Comparison of ENCODE assay signal across 1 cellular context in the genomic region with DNA sequence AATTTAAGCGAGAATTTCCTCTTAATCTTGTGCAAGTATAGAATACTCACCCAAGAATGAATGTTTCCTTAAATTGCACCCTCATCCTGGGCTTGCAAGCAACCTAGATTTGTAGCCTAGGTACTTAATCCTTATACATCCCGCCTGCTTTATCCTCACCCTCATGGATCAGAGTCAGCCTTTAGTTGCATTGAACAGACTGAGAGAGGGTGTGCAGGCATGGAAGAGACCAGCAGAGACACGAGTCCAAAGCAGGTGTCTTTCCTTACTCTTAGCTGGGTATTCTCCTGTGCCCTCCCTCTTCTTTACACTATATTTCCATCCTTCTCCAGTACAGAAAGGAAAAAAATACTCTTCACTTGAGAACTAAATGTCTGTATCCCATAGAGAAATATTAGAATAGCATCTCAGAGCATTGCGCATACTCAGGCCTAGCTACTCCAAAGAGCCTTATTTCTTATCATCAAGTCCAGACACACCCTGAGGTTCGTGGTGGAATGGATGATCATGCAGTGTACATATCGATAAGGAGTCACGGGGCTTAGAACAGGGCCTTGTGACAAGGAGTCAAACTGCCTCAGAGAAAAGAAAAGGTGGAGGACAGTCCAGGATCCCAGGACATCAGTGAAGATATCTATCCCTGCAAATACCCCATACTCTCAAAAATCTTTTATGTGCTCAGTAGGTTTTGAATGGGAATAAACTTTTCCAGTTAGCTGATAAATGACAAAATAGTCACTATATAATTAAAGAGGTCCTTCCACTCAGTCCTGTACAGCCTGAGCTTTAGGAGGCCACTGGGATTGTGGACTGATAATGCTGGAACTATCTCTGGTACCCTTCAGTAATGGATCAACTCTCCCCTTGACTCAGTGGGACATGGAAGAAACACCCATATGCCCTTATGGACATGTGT.
A peak's percentile ranks its signal among the peaks of the same experiment; 100 is the strongest.
TF ChIP-seq lines count a peak whose summit lies in the region.

No MANE protein-coding gene starts in this region.

TF ChIP-seq in K562, 482 proteins besides CTCF, POLR2A, EP300 and RAD21 (continued from another document and continues in another):
- TF ChIP-seq, protein P1, sequence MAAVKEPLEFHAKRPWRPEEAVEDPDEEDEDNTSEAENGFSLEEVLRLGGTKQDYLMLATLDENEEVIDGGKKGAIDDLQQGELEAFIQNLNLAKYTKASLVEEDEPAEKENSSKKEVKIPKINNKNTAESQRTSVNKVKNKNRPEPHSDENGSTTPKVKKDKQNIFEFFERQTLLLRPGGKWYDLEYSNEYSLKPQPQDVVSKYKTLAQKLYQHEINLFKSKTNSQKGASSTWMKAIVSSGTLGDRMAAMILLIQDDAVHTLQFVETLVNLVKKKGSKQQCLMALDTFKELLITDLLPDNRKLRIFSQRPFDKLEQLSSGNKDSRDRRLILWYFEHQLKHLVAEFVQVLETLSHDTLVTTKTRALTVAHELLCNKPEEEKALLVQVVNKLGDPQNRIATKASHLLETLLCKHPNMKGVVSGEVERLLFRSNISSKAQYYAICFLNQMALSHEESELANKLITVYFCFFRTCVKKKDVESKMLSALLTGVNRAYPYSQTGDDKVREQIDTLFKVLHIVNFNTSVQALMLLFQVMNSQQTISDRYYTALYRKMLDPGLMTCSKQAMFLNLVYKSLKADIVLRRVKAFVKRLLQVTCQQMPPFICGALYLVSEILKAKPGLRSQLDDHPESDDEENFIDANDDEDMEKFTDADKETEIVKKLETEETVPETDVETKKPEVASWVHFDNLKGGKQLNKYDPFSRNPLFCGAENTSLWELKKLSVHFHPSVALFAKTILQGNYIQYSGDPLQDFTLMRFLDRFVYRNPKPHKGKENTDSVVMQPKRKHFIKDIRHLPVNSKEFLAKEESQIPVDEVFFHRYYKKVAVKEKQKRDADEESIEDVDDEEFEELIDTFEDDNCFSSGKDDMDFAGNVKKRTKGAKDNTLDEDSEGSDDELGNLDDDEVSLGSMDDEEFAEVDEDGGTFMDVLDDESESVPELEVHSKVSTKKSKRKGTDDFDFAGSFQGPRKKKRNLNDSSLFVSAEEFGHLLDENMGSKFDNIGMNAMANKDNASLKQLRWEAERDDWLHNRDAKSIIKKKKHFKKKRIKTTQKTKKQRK (IDR thresholded peaks at IDR 0.05; ENCODE audit: borderline replicate concordance, low read depth, low read length), result no peak
- TF ChIP-seq ZNF197 (CRISPR knock-in tag; IDR thresholded peaks at IDR 0.05; ENCODE audit: low read depth) (no peak), NR2F6 (CRISPR knock-in tag; IDR thresholded peaks at IDR 0.05) (no peak), MAFF (IDR thresholded peaks at IDR 0.05; ENCODE audit: low read length) (no peak; the same call in 1 of the 2 replicates), KLF1 (tag; IDR thresholded peaks at IDR 0.05) (no peak), WHSC1 (IDR thresholded peaks at IDR 0.05; ENCODE audit: low read length) (no peak), EGR1 (conservative IDR thresholded peaks at IDR 0.05) (no peak), PHF21A (IDR thresholded peaks at IDR 0.05; ENCODE audit: borderline replicate concordance, low read depth) (no peak), HNRNPK (IDR thresholded peaks at IDR 0.05; ENCODE audit: low read depth, low read length, poor library complexity, severe bottlenecking) (no peak), TAF9B (IDR thresholded peaks at IDR 0.05; ENCODE audit: partially characterized antibody) (peak; percentile 67), SMARCA4 (IDR thresholded peaks at IDR 0.05) (peak; percentile 99), ZNF140 (CRISPR knock-in tag; IDR thresholded peaks at IDR 0.05) (no peak), NFATC3 (IDR thresholded peaks at IDR 0.05) (no peak), EWSR1 (IDR thresholded peaks at IDR 0.05; ENCODE audit: borderline replicate concordance, low read depth, partially characterized antibody) (no peak), SMARCA5 (IDR thresholded peaks at IDR 0.05) (no peak), CAMTA2 (CRISPR knock-in tag; conservative IDR thresholded peaks at IDR 0.05) (no peak), ZNF263 (CRISPR knock-in tag; IDR thresholded peaks at IDR 0.05; ENCODE audit: borderline replicate concordance) (no peak), ZNF174 (CRISPR knock-in tag; IDR thresholded peaks at IDR 0.05) (no peak), TEAD4 (IDR thresholded peaks at IDR 0.05; ENCODE audit: low read length) (peak; percentile 98), TEAD4 (CRISPR knock-in tag; IDR thresholded peaks at IDR 0.05; ENCODE audit: borderline replicate concordance) (no peak), ZFP1 (CRISPR knock-in tag; IDR thresholded peaks at IDR 0.05) (no peak), RFX7 (CRISPR knock-in tag; IDR thresholded peaks at IDR 0.05) (peak; percentile 8; the same call in 1 of the 2 replicates), SREBF2 (CRISPR knock-in tag; IDR thresholded peaks at IDR 0.05) (no peak), LCOR (CRISPR knock-in tag; IDR thresholded peaks at IDR 0.05) (no peak), ZNF165 (CRISPR knock-in tag; IDR thresholded peaks at IDR 0.05; ENCODE audit: borderline replicate concordance) (no peak), ZNF77 (CRISPR knock-in tag; IDR thresholded peaks at IDR 0.05) (no peak), ELF1 (tag; IDR thresholded peaks at IDR 0.05) (no peak; the same call in 1 of the 2 replicates), SOX6 (IDR thresholded peaks at IDR 0.05) (peak; percentile 97), BRD9 (IDR thresholded peaks at IDR 0.05; ENCODE audit: low read depth, partially characterized antibody) (peak; percentile 92), NONO (IDR thresholded peaks at IDR 0.05; ENCODE audit: low read depth in 2 of 2, low read length in 1 of 2) (peak in 1 of 2 experiments; percentile 65; a peak in 1 of 4 replicates), SMAD4 (CRISPR knock-in tag; conservative IDR thresholded peaks at IDR 0.05) (peak; percentile 67), ZBTB17 (CRISPR knock-in tag; IDR thresholded peaks at IDR 0.05) (no peak; the same call in 1 of the 2 replicates), SMARCC2 (IDR thresholded peaks at IDR 0.05; ENCODE audit: low read depth) (peak; percentile 96), ZNF507 (tag; conservative IDR thresholded peaks at IDR 0.05) (no peak), ZFP36 (IDR thresholded peaks at IDR 0.05; ENCODE audit: low read depth, low read length, partially characterized antibody) (no peak), MTA2 (IDR thresholded peaks at IDR 0.05; ENCODE audit: low read depth) (peak; percentile 97), CXXC5 (CRISPR knock-in tag; IDR thresholded peaks at IDR 0.05) (peak; percentile 99), ZNF75A (CRISPR knock-in tag; IDR thresholded peaks at IDR 0.05) (no peak), NR2C2 (CRISPR knock-in tag; IDR thresholded peaks at IDR 0.05) (no peak), NR2C2 (tag; IDR thresholded peaks at IDR 0.05) (no peak), CBFA2T3 (IDR thresholded peaks at IDR 0.05) (no peak), NCOA1 (IDR thresholded peaks at IDR 0.05; ENCODE audit: low read depth) (peak; percentile 91), POLR2H (tag; IDR thresholded peaks at IDR 0.05; ENCODE audit: low read depth) (peak; percentile 78), ATF7 (IDR thresholded peaks at IDR 0.05) (peak; percentile 80), KAT7 (CRISPR knock-in tag; IDR thresholded peaks at IDR 0.05; ENCODE audit: borderline replicate concordance) (no peak; the same call in 1 of the 2 replicates)
- TF ChIP-seq, protein P2, sequence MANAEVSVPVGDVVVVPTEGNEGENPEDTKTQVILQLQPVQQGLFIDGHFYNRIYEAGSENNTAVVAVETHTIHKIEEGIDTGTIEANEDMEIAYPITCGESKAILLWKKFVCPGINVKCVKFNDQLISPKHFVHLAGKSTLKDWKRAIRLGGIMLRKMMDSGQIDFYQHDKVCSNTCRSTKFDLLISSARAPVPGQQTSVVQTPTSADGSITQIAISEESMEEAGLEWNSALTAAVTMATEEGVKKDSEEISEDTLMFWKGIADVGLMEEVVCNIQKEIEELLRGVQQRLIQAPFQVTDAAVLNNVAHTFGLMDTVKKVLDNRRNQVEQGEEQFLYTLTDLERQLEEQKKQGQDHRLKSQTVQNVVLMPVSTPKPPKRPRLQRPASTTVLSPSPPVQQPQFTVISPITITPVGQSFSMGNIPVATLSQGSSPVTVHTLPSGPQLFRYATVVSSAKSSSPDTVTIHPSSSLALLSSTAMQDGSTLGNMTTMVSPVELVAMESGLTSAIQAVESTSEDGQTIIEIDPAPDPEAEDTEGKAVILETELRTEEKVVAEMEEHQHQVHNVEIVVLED (CRISPR knock-in tag; IDR thresholded peaks at IDR 0.05), result peak; percentile 31; the same call in 1 of the 2 replicates
- TF ChIP-seq, protein P3, sequence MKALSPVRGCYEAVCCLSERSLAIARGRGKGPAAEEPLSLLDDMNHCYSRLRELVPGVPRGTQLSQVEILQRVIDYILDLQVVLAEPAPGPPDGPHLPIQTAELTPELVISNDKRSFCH (CRISPR knock-in tag; IDR thresholded peaks at IDR 0.05), result no peak
- TF ChIP-seq, protein P3 (tag; IDR thresholded peaks at IDR 0.05), result no peak
- TF ChIP-seq, protein P4, sequence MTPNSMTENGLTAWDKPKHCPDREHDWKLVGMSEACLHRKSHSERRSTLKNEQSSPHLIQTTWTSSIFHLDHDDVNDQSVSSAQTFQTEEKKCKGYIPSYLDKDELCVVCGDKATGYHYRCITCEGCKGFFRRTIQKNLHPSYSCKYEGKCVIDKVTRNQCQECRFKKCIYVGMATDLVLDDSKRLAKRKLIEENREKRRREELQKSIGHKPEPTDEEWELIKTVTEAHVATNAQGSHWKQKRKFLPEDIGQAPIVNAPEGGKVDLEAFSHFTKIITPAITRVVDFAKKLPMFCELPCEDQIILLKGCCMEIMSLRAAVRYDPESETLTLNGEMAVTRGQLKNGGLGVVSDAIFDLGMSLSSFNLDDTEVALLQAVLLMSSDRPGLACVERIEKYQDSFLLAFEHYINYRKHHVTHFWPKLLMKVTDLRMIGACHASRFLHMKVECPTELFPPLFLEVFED (CRISPR knock-in tag; conservative IDR thresholded peaks at IDR 0.05), result peak; percentile 64; the same call in 1 of the 2 replicates
- TF ChIP-seq, protein P5, sequence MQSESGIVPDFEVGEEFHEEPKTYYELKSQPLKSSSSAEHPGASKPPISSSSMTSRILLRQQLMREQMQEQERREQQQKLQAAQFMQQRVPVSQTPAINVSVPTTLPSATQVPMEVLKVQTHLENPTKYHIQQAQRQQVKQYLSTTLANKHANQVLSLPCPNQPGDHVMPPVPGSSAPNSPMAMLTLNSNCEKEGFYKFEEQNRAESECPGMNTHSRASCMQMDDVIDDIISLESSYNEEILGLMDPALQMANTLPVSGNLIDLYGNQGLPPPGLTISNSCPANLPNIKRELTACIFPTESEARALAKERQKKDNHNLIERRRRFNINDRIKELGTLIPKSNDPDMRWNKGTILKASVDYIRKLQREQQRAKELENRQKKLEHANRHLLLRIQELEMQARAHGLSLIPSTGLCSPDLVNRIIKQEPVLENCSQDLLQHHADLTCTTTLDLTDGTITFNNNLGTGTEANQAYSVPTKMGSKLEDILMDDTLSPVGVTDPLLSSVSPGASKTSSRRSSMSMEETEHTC (IDR thresholded peaks at IDR 0.05), result peak; percentile 100
- TF ChIP-seq, protein P6, sequence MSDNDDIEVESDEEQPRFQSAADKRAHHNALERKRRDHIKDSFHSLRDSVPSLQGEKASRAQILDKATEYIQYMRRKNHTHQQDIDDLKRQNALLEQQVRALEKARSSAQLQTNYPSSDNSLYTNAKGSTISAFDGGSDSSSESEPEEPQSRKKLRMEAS (CRISPR knock-in tag; IDR thresholded peaks at IDR 0.05), result peak; percentile 58
- TF ChIP-seq, protein P7, sequence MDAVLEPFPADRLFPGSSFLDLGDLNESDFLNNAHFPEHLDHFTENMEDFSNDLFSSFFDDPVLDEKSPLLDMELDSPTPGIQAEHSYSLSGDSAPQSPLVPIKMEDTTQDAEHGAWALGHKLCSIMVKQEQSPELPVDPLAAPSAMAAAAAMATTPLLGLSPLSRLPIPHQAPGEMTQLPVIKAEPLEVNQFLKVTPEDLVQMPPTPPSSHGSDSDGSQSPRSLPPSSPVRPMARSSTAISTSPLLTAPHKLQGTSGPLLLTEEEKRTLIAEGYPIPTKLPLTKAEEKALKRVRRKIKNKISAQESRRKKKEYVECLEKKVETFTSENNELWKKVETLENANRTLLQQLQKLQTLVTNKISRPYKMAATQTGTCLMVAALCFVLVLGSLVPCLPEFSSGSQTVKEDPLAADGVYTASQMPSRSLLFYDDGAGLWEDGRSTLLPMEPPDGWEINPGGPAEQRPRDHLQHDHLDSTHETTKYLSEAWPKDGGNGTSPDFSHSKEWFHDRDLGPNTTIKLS (IDR thresholded peaks at IDR 0.05; ENCODE audit: borderline replicate concordance, low read depth), result no peak
- TF ChIP-seq, protein P8, sequence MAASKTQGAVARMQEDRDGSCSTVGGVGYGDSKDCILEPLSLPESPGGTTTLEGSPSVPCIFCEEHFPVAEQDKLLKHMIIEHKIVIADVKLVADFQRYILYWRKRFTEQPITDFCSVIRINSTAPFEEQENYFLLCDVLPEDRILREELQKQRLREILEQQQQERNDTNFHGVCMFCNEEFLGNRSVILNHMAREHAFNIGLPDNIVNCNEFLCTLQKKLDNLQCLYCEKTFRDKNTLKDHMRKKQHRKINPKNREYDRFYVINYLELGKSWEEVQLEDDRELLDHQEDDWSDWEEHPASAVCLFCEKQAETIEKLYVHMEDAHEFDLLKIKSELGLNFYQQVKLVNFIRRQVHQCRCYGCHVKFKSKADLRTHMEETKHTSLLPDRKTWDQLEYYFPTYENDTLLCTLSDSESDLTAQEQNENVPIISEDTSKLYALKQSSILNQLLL (CRISPR knock-in tag; IDR thresholded peaks at IDR 0.05; ENCODE audit: borderline replicate concordance), result no peak
- TF ChIP-seq, protein P9, sequence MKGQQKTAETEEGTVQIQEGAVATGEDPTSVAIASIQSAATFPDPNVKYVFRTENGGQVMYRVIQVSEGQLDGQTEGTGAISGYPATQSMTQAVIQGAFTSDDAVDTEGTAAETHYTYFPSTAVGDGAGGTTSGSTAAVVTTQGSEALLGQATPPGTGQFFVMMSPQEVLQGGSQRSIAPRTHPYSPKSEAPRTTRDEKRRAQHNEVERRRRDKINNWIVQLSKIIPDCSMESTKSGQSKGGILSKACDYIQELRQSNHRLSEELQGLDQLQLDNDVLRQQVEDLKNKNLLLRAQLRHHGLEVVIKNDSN (CRISPR knock-in tag; IDR thresholded peaks at IDR 0.05), result peak; percentile 89
- TF ChIP-seq, protein P10, sequence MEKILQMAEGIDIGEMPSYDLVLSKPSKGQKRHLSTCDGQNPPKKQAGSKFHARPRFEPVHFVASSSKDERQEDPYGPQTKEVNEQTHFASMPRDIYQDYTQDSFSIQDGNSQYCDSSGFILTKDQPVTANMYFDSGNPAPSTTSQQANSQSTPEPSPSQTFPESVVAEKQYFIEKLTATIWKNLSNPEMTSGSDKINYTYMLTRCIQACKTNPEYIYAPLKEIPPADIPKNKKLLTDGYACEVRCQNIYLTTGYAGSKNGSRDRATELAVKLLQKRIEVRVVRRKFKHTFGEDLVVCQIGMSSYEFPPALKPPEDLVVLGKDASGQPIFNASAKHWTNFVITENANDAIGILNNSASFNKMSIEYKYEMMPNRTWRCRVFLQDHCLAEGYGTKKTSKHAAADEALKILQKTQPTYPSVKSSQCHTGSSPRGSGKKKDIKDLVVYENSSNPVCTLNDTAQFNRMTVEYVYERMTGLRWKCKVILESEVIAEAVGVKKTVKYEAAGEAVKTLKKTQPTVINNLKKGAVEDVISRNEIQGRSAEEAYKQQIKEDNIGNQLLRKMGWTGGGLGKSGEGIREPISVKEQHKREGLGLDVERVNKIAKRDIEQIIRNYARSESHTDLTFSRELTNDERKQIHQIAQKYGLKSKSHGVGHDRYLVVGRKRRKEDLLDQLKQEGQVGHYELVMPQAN (IDR thresholded peaks at IDR 0.05; ENCODE audit: borderline replicate concordance), result no peak
